22 cellular contexts compared by ENCODE assay signal in genomic region chr5:73198833-73199592, GRCh38. TPM values are rescaled to one million over a fixed set of nuclear protein-coding genes. Genes with fewer than 3 reads are reported as not detected.
"Had no signal": no experiment of that assay in that cellular context is flagged by ENCODE, and none has a peak within 500 bp of the region (broad histone marks: within the 10 kb centered on the region; RNA-seq: fewer than 3 reads in every experiment).

No MANE protein-coding gene starts in this region.

- DNase-seq: activated B cell treated with CpG ODN at 0.5 μM for 24 hours; activated CD4-positive, alpha-beta memory T cell treated with anti-CD3 and anti-CD28 coated beads for 36 hours; activated CD4-positive, alpha-beta T cell treated with anti-CD3 and anti-CD28 coated beads for 4 hours; activated CD8-positive, alpha-beta memory T cell treated with anti-CD3 and anti-CD28 coated beads, Interleukin-2, amount 10 ng/mL, durations not matched to agents 7 days and 5 days; activated naive CD4-positive, alpha-beta T cell; activated naive CD8-positive, alpha-beta T cell treated with anti-CD3 and anti-CD28 coated beads, Interleukin-2, amount 10 ng/mL, durations not matched to agents 7 days and 5 days; activated T-cell treated with anti-CD3 and anti-CD28 coated beads, Interleukin-2, amount 50 U/mL, for 1 hour; anterior cingulate cortex; effector CD4-positive, alpha-beta T cell; esophagus squamous epithelium; stimulated activated CD4-positive, alpha-beta T cell treated with anti-CD3 and anti-CD28 coated beads, Interleukin-4, amount 100 ng/mL, for 4 hours; T-cell; testis had no signal

- H3K36me3 ChIP-seq: esophagus squamous epithelium had no signal

- H3K4me2 ChIP-seq: hepatocyte, smooth muscle cell had no signal

- H3K27ac ChIP-seq: esophagus squamous epithelium, hepatocyte, testis had no signal

- H3K79me2 ChIP-seq: hepatocyte had no signal

- H2AFZ ChIP-seq: hepatocyte had no signal

- H3K27me3 ChIP-seq: hepatocyte, testis had no signal

- H3K9me3 ChIP-seq: esophagus squamous epithelium, testis had no signal

- H3K4me3 ChIP-seq: esophagus squamous epithelium, hepatocyte, smooth muscle cell, testis had no signal

- ATAC-seq: activated CD8-positive, alpha-beta memory T cell treated with anti-CD3 and anti-CD28 coated beads, Interleukin-2, amount 10 ng/mL, durations not matched to agents 7 days and 5 days; activated T-helper 17 cell treated with anti-CD3 and anti-CD28 coated beads, Interleukin-2, amount 50 U/mL, for 72 hours; left lobe of liver; sciatic nerve; stimulated activated memory B cell treated with anti-CD40 and anti-IgM and Interleukin-4, amounts not matched to agents 10 μg/mL and 1 μg/mL and 100 μg/mL, for 72 hours; T-cell had no signal

RNA-seq across cellular contexts. Expression of gene TMEM174, which starts 26.0 kb away (rescaled TPM):
- total RNA-seq: activated B cell treated with CpG ODN at 0.5 μM for 24 hours; activated CD4-positive, alpha-beta memory T cell treated with anti-CD3 and anti-CD28 coated beads for 36 hours; activated CD8-positive, alpha-beta memory T cell treated with anti-CD3 and anti-CD28 coated beads, Interleukin-2, amount 10 ng/mL, durations not matched to agents 7 days and 5 days; activated naive CD8-positive, alpha-beta T cell treated with anti-CD3 and anti-CD28 coated beads, Interleukin-2, amount 10 ng/mL, durations not matched to agents 7 days and 5 days; activated T-helper 17 cell treated with anti-CD3 and anti-CD28 coated beads, Interleukin-2, amount 50 U/mL, for 72 hours; esophagus squamous epithelium; glomerular endothelial cell; hepatocyte; left lobe of liver; lung microvascular endothelial cell; mesothelial cell of epicardium; sciatic nerve; smooth muscle cell; T-cell; testis had no signal
- polyA plus RNA-seq: hepatocyte, smooth muscle cell had no signal
